Comparison of ENCODE assay signal across 16 cellular contexts in genomic region chr18:6145645-6146308, GRCh38.
DNase-seq lines count a peak whose midpoint lies in the region; ATAC-seq and TF ChIP-seq lines count a peak whose summit lies in the region.
"Had no signal": no experiment of that assay in that cellular context is flagged by ENCODE, and none has a peak within 500 bp of the region (broad histone marks: within the 10 kb centered on the region; RNA-seq: fewer than 3 reads in every experiment).

No MANE protein-coding gene starts in this region.

- H3K4me3 ChIP-seq in gastroesophageal sphincter (no peak overlapping the region), right cardiac atrium (ENCODE audit: low read length) (no peak overlapping the region), adrenal gland (no peak overlapping the region), prostate gland (no peak overlapping the region)
- H3K4me3 ChIP-seq: BLaER1 treated with 17β-estradiol and CSF1 and Interleukin-3, amounts not matched to agents 10 nM and 100 nM; Peyer's patch had no signal

- no peaks in the 10 kb centered on the region for H3K36me3 ChIP-seq in gastroesophageal sphincter
- H3K36me3 ChIP-seq in adrenal gland (replicated peaks in 1 of 2): no peaks in the 10 kb centered on the region
- H3K36me3 ChIP-seq in prostate gland: no peaks in the 10 kb centered on the region
- H3K36me3 ChIP-seq: BLaER1 treated with 17β-estradiol and CSF1 and Interleukin-3, amounts not matched to agents 10 nM and 100 nM; Peyer's patch had no signal

- no peak overlapping the region for H2AK5ac ChIP-seq in H9 (ENCODE audit: insufficient read length, low read length)

- H3K4me1 Mint-ChIP-seq in H9: peaks cover 3% of the 10 kb centered on the region in 2 experiments; a peak in 1 of 4 replicates
- H3K4me1 Mint-ChIP-seq in stimulated activated memory B cell treated with anti-CD40 and anti-IgM and Interleukin-4, amounts not matched to agents 10 μg/mL and 1 μg/mL and 100 μg/mL, for 72 hours: no peaks in the 10 kb centered on the region
- no peaks in the 10 kb centered on the region for H3K4me1 Mint-ChIP-seq in activated T-cell treated with anti-CD3 and anti-CD28 coated beads, Interleukin-2, amount 50 U/mL, for 4 hours (ENCODE audit: low read depth)

- no peak overlapping the region for H3K9ac ChIP-seq in H9 (ENCODE audit: extremely low read depth, insufficient read length, low read length)
- H3K9ac ChIP-seq: BLaER1 treated with 17β-estradiol and CSF1 and Interleukin-3, amounts not matched to agents 10 nM and 100 nM had no signal

- no peak overlapping the region for H3K14ac ChIP-seq in H9 (ENCODE audit: insufficient read depth, low read length)

- H4K91ac ChIP-seq in H9 (ENCODE audit: insufficient read length, low read depth, low read length): no peak overlapping the region

- peak overlapping the region in 2 of 3 experiments; percentile 6 to 47; a peak in 2 of 7 replicates for H3K27ac Mint-ChIP-seq in H9
- H3K27ac Mint-ChIP-seq in stimulated activated memory B cell treated with anti-CD40 and anti-IgM and Interleukin-4, amounts not matched to agents 10 μg/mL and 1 μg/mL and 100 μg/mL, for 72 hours: no peak overlapping the region
- H3K27ac Mint-ChIP-seq: HFFc6 had no signal

- H3K4ac ChIP-seq in H9 (ENCODE audit: low read depth, low read length): no peak overlapping the region

- peak; percentile 33 for DNase-seq in H9
- peak; percentile 71 to 89 (median 87) for DNase-seq in right cardiac atrium
- no peak for DNase-seq in adrenal gland
- DNase-seq in activated T-cell treated with anti-CD3 and anti-CD28 coated beads, Interleukin-2, amount 50 U/mL, for 4 hours: no peak
- DNase-seq in prostate gland (ENCODE audit: low spot score): no peak
- DNase-seq: HFFc6, NCI-H1436 treated with DMSO at 0.1 percent for 48 hours, NCI-H2081, NCI-H2171 treated with DMSO at 0.1 percent for 48 hours, NCI-H446, NCI-H526 treated with DMSO at 0.1 percent for 48 hours, Peyer's patch had no signal

- TF ChIP-seq CTCF in H9 (conservative IDR thresholded peaks at IDR 0.05): no peak
- no peak for TF ChIP-seq CTCF in gastroesophageal sphincter (IDR thresholded peaks at IDR 0.05)
- TF ChIP-seq CTCF in adrenal gland (IDR thresholded peaks at IDR 0.05): no peak
- no peak for TF ChIP-seq CTCF in prostate gland (IDR thresholded peaks at IDR 0.05)

- ATAC-seq in gastroesophageal sphincter (peak; percentile 31), right cardiac atrium (peak; percentile 97 to 98), HG03097 (IDR thresholded peaks at IDR 0.05; ENCODE audit: low FRiP score, unreplicated experiment) (no peak)
- ATAC-seq in stimulated activated memory B cell treated with anti-CD40 and anti-IgM and Interleukin-4, amounts not matched to agents 10 μg/mL and 1 μg/mL and 100 μg/mL, for 72 hours: peak; percentile 8
- ATAC-seq in activated T-cell treated with anti-CD3 and anti-CD28 coated beads, Interleukin-2, amount 50 U/mL, for 4 hours: no peak

- no peak overlapping the region for H2BK15ac ChIP-seq in H9 (ENCODE audit: low read depth, low read length)

- WGBS in H9 (ENCODE audit: extremely low coverage, insufficient read length, low lambda C conversion rate): no CpG with 5 or more reads among the region's 18 CpGs
- 46 to 47% methylated on average over 9 to 10 of the region's 18 CpGs for WGBS in gastroesophageal sphincter (ENCODE audit: low coverage in 1 of 2), 2 donors
- WGBS in right cardiac atrium: 54% methylated on average over 18 of the region's 18 CpGs
- 90 to 94% (median 91%) methylated on average over 18 of the region's 18 CpGs for WGBS in adrenal gland, 4 donors
- WGBS in prostate gland: 58% methylated on average over 18 of the region's 18 CpGs

- H3K27me3 ChIP-seq in H9 (ENCODE audit: insufficient read depth, low read length): no peaks in the 10 kb centered on the region
- H3K27me3 ChIP-seq in gastroesophageal sphincter: no peaks in the 10 kb centered on the region
- no peaks in the 10 kb centered on the region for H3K27me3 ChIP-seq in right cardiac atrium (ENCODE audit: control insufficient read depth, insufficient read depth)
- H3K27me3 ChIP-seq in adrenal gland: no peaks in the 10 kb centered on the region
- H3K27me3 ChIP-seq in prostate gland (replicated peaks; ENCODE audit: insufficient read depth): no peaks in the 10 kb centered on the region
- H3K27me3 ChIP-seq: BLaER1 treated with 17β-estradiol and CSF1 and Interleukin-3, amounts not matched to agents 10 nM and 100 nM; Peyer's patch had no signal

- no peak overlapping the region for H2AFZ ChIP-seq in H9 (ENCODE audit: low read length)

- H3K79me2 ChIP-seq in H9 (ENCODE audit: insufficient read depth, low read length): no peaks in the 10 kb centered on the region

- H4K20me1 ChIP-seq in H9 (ENCODE audit: control insufficient read depth, insufficient read depth, insufficient read length): no peaks in the 10 kb centered on the region
- H4K20me1 ChIP-seq: BLaER1 treated with 17β-estradiol and CSF1 and Interleukin-3, amounts not matched to agents 10 nM and 100 nM had no signal

- H3K4me1 ChIP-seq in H9 (ENCODE audit: insufficient read depth, low read length) (no peaks in the 10 kb centered on the region), gastroesophageal sphincter (peaks cover 0 to 9% (median 0%) of the 10 kb centered on the region in 3 donors), right cardiac atrium (ENCODE audit: control insufficient read depth, insufficient read depth, low read length) (no peaks in the 10 kb centered on the region), adrenal gland (replicated peaks in 1 of 2) (no peaks in the 10 kb centered on the region), prostate gland (replicated peaks) (no peaks in the 10 kb centered on the region)
- H3K4me1 ChIP-seq: BLaER1 treated with 17β-estradiol and CSF1 and Interleukin-3, amounts not matched to agents 10 nM and 100 nM; Peyer's patch had no signal

- H3K9me3 ChIP-seq in H9 (ENCODE audit: control insufficient read depth, low read depth, low read length) (no peaks in the 10 kb centered on the region), gastroesophageal sphincter (no peaks in the 10 kb centered on the region), right cardiac atrium (ENCODE audit: control insufficient read depth, low read length) (no peaks in the 10 kb centered on the region), adrenal gland (replicated peaks in 1 of 3) (no peaks in the 10 kb centered on the region), prostate gland (no peaks in the 10 kb centered on the region)
- H3K9me3 ChIP-seq: Peyer's patch had no signal

- no peaks in the 10 kb centered on the region for H3K9me3 Mint-ChIP-seq in H9
- H3K9me3 Mint-ChIP-seq in stimulated activated memory B cell treated with anti-CD40 and anti-IgM and Interleukin-4, amounts not matched to agents 10 μg/mL and 1 μg/mL and 100 μg/mL, for 72 hours: peaks cover 7% of the 10 kb centered on the region
- H3K9me3 Mint-ChIP-seq in activated T-cell treated with anti-CD3 and anti-CD28 coated beads, Interleukin-2, amount 50 U/mL, for 4 hours: peaks cover 8% of the 10 kb centered on the region

- no peak overlapping the region for H3K4me2 ChIP-seq in H9 (ENCODE audit: insufficient read depth, insufficient read length, low read length)
- H3K4me2 ChIP-seq: BLaER1 treated with 17β-estradiol and CSF1 and Interleukin-3, amounts not matched to agents 10 nM and 100 nM had no signal

- no peaks in the 10 kb centered on the region for H3K27me3 Mint-ChIP-seq in H9 (ENCODE audit: low read depth)
- H3K27me3 Mint-ChIP-seq in stimulated activated memory B cell treated with anti-CD40 and anti-IgM and Interleukin-4, amounts not matched to agents 10 μg/mL and 1 μg/mL and 100 μg/mL, for 72 hours: no peaks in the 10 kb centered on the region
- H3K27me3 Mint-ChIP-seq in activated T-cell treated with anti-CD3 and anti-CD28 coated beads, Interleukin-2, amount 50 U/mL, for 4 hours (ENCODE audit: low read depth): no peaks in the 10 kb centered on the region

- TF ChIP-seq EP300 in gastroesophageal sphincter (IDR thresholded peaks at IDR 0.05): no peak

- no peak overlapping the region for H2BK120ac ChIP-seq in H9 (ENCODE audit: low read depth, low read length, poor library complexity, severe bottlenecking)

- no peak overlapping the region for H4K8ac ChIP-seq in H9 (replicated peaks; ENCODE audit: insufficient read length, low read depth, low read length)

- H4K5ac ChIP-seq in H9 (ENCODE audit: insufficient read length, low read depth, low read length): no peak overlapping the region

- no peak overlapping the region for H3K56ac ChIP-seq in H9 (ENCODE audit: insufficient read length, low read depth, low read length)

- H3T11ph ChIP-seq in H9 (ENCODE audit: low read length): no peak overlapping the region

- intact Hi-C loops in right cardiac atrium (cut with DNase I): no loop called here
- intact Hi-C loops in adrenal gland (cut with DNase I): no loop called here
- intact Hi-C loops in prostate gland (cut with DNase I): no loop called here

- H2BK5ac ChIP-seq in H9 (ENCODE audit: insufficient read length, low read length): no peak overlapping the region

- no peak overlapping the region for H2BK12ac ChIP-seq in H9 (ENCODE audit: insufficient read length, low read depth, low read length)

- H3K23me2 ChIP-seq in H9 (ENCODE audit: insufficient read length, low read depth, low read length, poor library complexity, severe bottlenecking): no peaks in the 10 kb centered on the region

- H3K23ac ChIP-seq in H9 (ENCODE audit: insufficient read length, low read depth, low read length): no peak overlapping the region

- H3K79me1 ChIP-seq in H9 (ENCODE audit: insufficient read depth, low read depth, low read length, poor library complexity, severe bottlenecking): no peaks in the 10 kb centered on the region

- TF ChIP-seq POLR2A in gastroesophageal sphincter (IDR thresholded peaks at IDR 0.05) (no peak), adrenal gland (IDR thresholded peaks at IDR 0.05) (no peak), prostate gland (IDR thresholded peaks at IDR 0.05) (no peak)

- no peak overlapping the region for H3K18ac ChIP-seq in H9 (ENCODE audit: insufficient read length, low read depth, low read length)

- H3K36me3 Mint-ChIP-seq in H9 (ENCODE audit: insufficient read depth in 1 of 3, low read depth in 3 of 3): no peaks in the 10 kb centered on the region
- peaks cover 5% of the 10 kb centered on the region for H3K36me3 Mint-ChIP-seq in stimulated activated memory B cell treated with anti-CD40 and anti-IgM and Interleukin-4, amounts not matched to agents 10 μg/mL and 1 μg/mL and 100 μg/mL, for 72 hours
- no peaks in the 10 kb centered on the region for H3K36me3 Mint-ChIP-seq in activated T-cell treated with anti-CD3 and anti-CD28 coated beads, Interleukin-2, amount 50 U/mL, for 4 hours (ENCODE audit: insufficient read depth)

- no peak overlapping the region for H2BK20ac ChIP-seq in H9 (ENCODE audit: low read depth, low read length, poor library complexity, severe bottlenecking)

- no peak overlapping the region for H3K4me3 Mint-ChIP-seq in H9
- H3K4me3 Mint-ChIP-seq in stimulated activated memory B cell treated with anti-CD40 and anti-IgM and Interleukin-4, amounts not matched to agents 10 μg/mL and 1 μg/mL and 100 μg/mL, for 72 hours: no peak overlapping the region
- H3K4me3 Mint-ChIP-seq in activated T-cell treated with anti-CD3 and anti-CD28 coated beads, Interleukin-2, amount 50 U/mL, for 4 hours: no peak overlapping the region
- H3K4me3 Mint-ChIP-seq: HFFc6 had no signal

- H3K27ac ChIP-seq in H9 (ENCODE audit: insufficient read length, low read depth, low read length) (no peak overlapping the region), gastroesophageal sphincter (peak overlapping the region in 1 of 4 donors; percentile 19), right cardiac atrium (ENCODE audit: low read length) (peak overlapping the region; percentile 76), adrenal gland (no peak overlapping the region), prostate gland (no peak overlapping the region)
- H3K27ac ChIP-seq: BLaER1 treated with 17β-estradiol and CSF1 and Interleukin-3, amounts not matched to agents 10 nM and 100 nM; Peyer's patch had no signal

Comparison
In these comparisons a context has a peak if more than half of its experiments do, and no peak if none do; other contexts are left out.
1. DNase-seq: peak in H9 (single experiment) and right cardiac atrium (3 of 3); none in adrenal gland (0 of 7), activated T-cell treated with anti-CD3 and anti-CD28 coated beads, Interleukin-2, amount 50 U/mL, for 4 hours (single experiment) and prostate gland (single experiment).
2. ATAC-seq: peak in gastroesophageal sphincter (single experiment), right cardiac atrium (2 of 2) and stimulated activated memory B cell treated with anti-CD40 and anti-IgM and Interleukin-4, amounts not matched to agents 10 μg/mL and 1 μg/mL and 100 μg/mL, for 72 hours (single experiment); none in HG03097 (single experiment) and activated T-cell treated with anti-CD3 and anti-CD28 coated beads, Interleukin-2, amount 50 U/mL, for 4 hours (0 of 2).